Comparison of ENCODE assay signal across 1 cellular context in genomic region chr3:149016669-149017541, GRCh38.
TF ChIP-seq lines count a peak whose summit lies in the region.

No MANE protein-coding gene starts in this region.

TF ChIP-seq in K562, 482 proteins besides CTCF, POLR2A, EP300 and RAD21:
- TF ChIP-seq, protein P1, sequence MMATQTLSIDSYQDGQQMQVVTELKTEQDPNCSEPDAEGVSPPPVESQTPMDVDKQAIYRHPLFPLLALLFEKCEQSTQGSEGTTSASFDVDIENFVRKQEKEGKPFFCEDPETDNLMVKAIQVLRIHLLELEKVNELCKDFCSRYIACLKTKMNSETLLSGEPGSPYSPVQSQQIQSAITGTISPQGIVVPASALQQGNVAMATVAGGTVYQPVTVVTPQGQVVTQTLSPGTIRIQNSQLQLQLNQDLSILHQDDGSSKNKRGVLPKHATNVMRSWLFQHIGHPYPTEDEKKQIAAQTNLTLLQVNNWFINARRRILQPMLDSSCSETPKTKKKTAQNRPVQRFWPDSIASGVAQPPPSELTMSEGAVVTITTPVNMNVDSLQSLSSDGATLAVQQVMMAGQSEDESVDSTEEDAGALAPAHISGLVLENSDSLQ (IDR thresholded peaks at IDR 0.05), result no peak
- TF ChIP-seq, protein P2, sequence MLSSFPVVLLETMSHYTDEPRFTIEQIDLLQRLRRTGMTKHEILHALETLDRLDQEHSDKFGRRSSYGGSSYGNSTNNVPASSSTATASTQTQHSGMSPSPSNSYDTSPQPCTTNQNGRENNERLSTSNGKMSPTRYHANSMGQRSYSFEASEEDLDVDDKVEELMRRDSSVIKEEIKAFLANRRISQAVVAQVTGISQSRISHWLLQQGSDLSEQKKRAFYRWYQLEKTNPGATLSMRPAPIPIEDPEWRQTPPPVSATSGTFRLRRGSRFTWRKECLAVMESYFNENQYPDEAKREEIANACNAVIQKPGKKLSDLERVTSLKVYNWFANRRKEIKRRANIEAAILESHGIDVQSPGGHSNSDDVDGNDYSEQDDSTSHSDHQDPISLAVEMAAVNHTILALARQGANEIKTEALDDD (IDR thresholded peaks at IDR 0.05), result peak; percentile 30; the same call in 1 of the 2 replicates
